In genomic region chr15:80154336-80154735, GRCh38 we compare ENCODE assay signal across 11 cellular contexts.
A peak's percentile ranks its signal among the peaks of the same experiment; 100 is the strongest.
DNase-seq lines count a peak whose midpoint lies in the region; ATAC-seq lines count a peak whose summit lies in the region.
"Had no signal": no experiment of that assay in that cellular context is flagged by ENCODE, and none has a peak within 500 bp of the region (broad histone marks: within the 10 kb centered on the region; RNA-seq: fewer than 3 reads in every experiment).

No MANE protein-coding gene starts in this region.

- H3K27me3 Mint-ChIP-seq in stimulated activated naive CD8-positive, alpha-beta T cell treated with anti-CD3 and anti-CD28 coated beads, Interleukin-15, Interleukin-2, amounts not matched to agents 100 ng/mL and 50 ng/mL, for 24 hours, result no peaks in the 10 kb centered on the region
- no peaks in the 10 kb centered on the region for H3K27me3 Mint-ChIP-seq in activated naive CD8-positive, alpha-beta T cell treated with anti-CD3 and anti-CD28 coated beads, Interleukin-2, amount 50 U/mL, for 24 hours

- H3K9me3 Mint-ChIP-seq in stimulated activated naive CD8-positive, alpha-beta T cell treated with anti-CD3 and anti-CD28 coated beads, Interleukin-15, Interleukin-2, amounts not matched to agents 100 ng/mL and 50 ng/mL, for 24 hours, result no peaks in the 10 kb centered on the region
- H3K9me3 Mint-ChIP-seq in activated naive CD8-positive, alpha-beta T cell treated with anti-CD3 and anti-CD28 coated beads, Interleukin-2, amount 50 U/mL, for 24 hours, result no peaks in the 10 kb centered on the region
- H3K9me3 Mint-ChIP-seq: CD4-positive, CD25-positive, alpha-beta regulatory T cell had no signal

- DNase-seq in stimulated activated naive CD8-positive, alpha-beta T cell treated with anti-CD3 and anti-CD28 coated beads, Interleukin-15, Interleukin-2, amounts not matched to agents 100 U/mL and 50 U/mL, for 24 hours, result no peak
- DNase-seq in activated naive CD8-positive, alpha-beta T cell treated with anti-CD3 and anti-CD28 coated beads, Interleukin-2, amount 50 U/mL, for 24 hours, result no peak
- peak; percentile 37 for DNase-seq in medulla oblongata (ENCODE audit: extremely low spot score)
- no peak for DNase-seq in activated CD4-positive, CD25-positive, alpha-beta regulatory T cell (lab: John Stamatoyannopoulos, UW)
- DNase-seq: CD4-positive, CD25-positive, alpha-beta regulatory T cell; NCI-H2029; pancreas had no signal

- peaks cover 28% of the 10 kb centered on the region for H3K4me1 Mint-ChIP-seq in stimulated activated naive CD8-positive, alpha-beta T cell treated with anti-CD3 and anti-CD28 coated beads, Interleukin-15, Interleukin-2, amounts not matched to agents 100 ng/mL and 50 ng/mL, for 24 hours (ENCODE audit: low read depth)
- H3K4me1 Mint-ChIP-seq in activated naive CD8-positive, alpha-beta T cell treated with anti-CD3 and anti-CD28 coated beads, Interleukin-2, amount 50 U/mL, for 24 hours, result peaks cover 30% of the 10 kb centered on the region

- H3K36me3 Mint-ChIP-seq in stimulated activated naive CD8-positive, alpha-beta T cell treated with anti-CD3 and anti-CD28 coated beads, Interleukin-15, Interleukin-2, amounts not matched to agents 100 ng/mL and 50 ng/mL, for 24 hours (ENCODE audit: low read depth), result peaks cover 2% of the 10 kb centered on the region
- H3K36me3 Mint-ChIP-seq in activated naive CD8-positive, alpha-beta T cell treated with anti-CD3 and anti-CD28 coated beads, Interleukin-2, amount 50 U/mL, for 24 hours (ENCODE audit: low read depth), result peaks cover 1% of the 10 kb centered on the region
- H3K36me3 Mint-ChIP-seq: CD4-positive, CD25-positive, alpha-beta regulatory T cell had no signal

- no peak overlapping the region for H3K27ac Mint-ChIP-seq in stimulated activated naive CD8-positive, alpha-beta T cell treated with anti-CD3 and anti-CD28 coated beads, Interleukin-15, Interleukin-2, amounts not matched to agents 100 ng/mL and 50 ng/mL, for 24 hours
- H3K27ac Mint-ChIP-seq in activated naive CD8-positive, alpha-beta T cell treated with anti-CD3 and anti-CD28 coated beads, Interleukin-2, amount 50 U/mL, for 24 hours, result no peak overlapping the region

- peak overlapping the region; percentile 91 for H3K4me3 Mint-ChIP-seq in stimulated activated naive CD8-positive, alpha-beta T cell treated with anti-CD3 and anti-CD28 coated beads, Interleukin-15, Interleukin-2, amounts not matched to agents 100 ng/mL and 50 ng/mL, for 24 hours
- peak overlapping the region; percentile 91 for H3K4me3 Mint-ChIP-seq in activated naive CD8-positive, alpha-beta T cell treated with anti-CD3 and anti-CD28 coated beads, Interleukin-2, amount 50 U/mL, for 24 hours

- no peak for ATAC-seq in stimulated activated naive CD8-positive, alpha-beta T cell treated with anti-CD3 and anti-CD28 coated beads, Interleukin-15, Interleukin-2, amounts not matched to agents 100 U/mL and 50 U/mL, for 24 hours
- ATAC-seq in activated naive CD8-positive, alpha-beta T cell treated with anti-CD3 and anti-CD28 coated beads, Interleukin-2, amount 50 U/mL, for 24 hours, result no peak
- no peak for ATAC-seq in GM21360 (IDR thresholded peaks at IDR 0.05; ENCODE audit: unreplicated experiment)
- ATAC-seq in HG03521 (IDR thresholded peaks at IDR 0.05; ENCODE audit: unreplicated experiment), result no peak
- no peak for ATAC-seq in HG02981 (IDR thresholded peaks at IDR 0.05; ENCODE audit: unreplicated experiment)
- ATAC-seq: pancreas had no signal
